24 cellular contexts compared by ENCODE assay signal in genomic region chr14:27002179-27002578, GRCh38.
"Had no signal": no experiment of that assay in that cellular context is flagged by ENCODE, and none has a peak within 500 bp of the region (broad histone marks: within the 10 kb centered on the region; RNA-seq: fewer than 3 reads in every experiment).

No MANE protein-coding gene starts in this region.

- H3K36me3 ChIP-seq: neural progenitor cell, ovary, right lobe of liver, sigmoid colon, stomach, thoracic aorta, thyroid gland, tibial nerve, upper lobe of left lung, vagina had no signal

- H3K4me1 ChIP-seq: neural progenitor cell, parathyroid adenoma, psoas muscle, right lobe of liver, sigmoid colon, stomach, thyroid gland, tibial nerve, upper lobe of left lung, vagina had no signal

- DNase-seq: occipital lobe; ovary; posterior cingulate gyrus; psoas muscle; right cardiac atrium; right lobe of liver; sigmoid colon; small intestine; stimulated activated CD4-positive, alpha-beta T cell treated with anti-CD3 and anti-CD28 coated beads, Interleukin-15, amount 100 ng/mL, for 24 hours; stimulated activated CD4-positive, alpha-beta T cell treated with anti-CD3 and anti-CD28 coated beads, Interleukin-2, amount 100 ng/mL, for 24 hours; stimulated activated CD4-positive, alpha-beta T cell treated with anti-CD3 and anti-CD28 coated beads, Interleukin-2, amount 100 ng/mL, for 48 hours; stimulated activated CD4-positive, alpha-beta T cell treated with anti-CD3 and anti-CD28 coated beads, Interleukin-4, amount 100 ng/mL, for 24 hours; stimulated activated naive B cell treated with anti-CD40 and anti-IgM and Interleukin-4, amounts not matched to agents 10 μg/mL and 1 μg/mL and 100 μg/mL, for 72 hours; stimulated activated naive CD4-positive, alpha-beta T cell treated with Interleukin-2 at 50 U/mL for 16 hours; stomach; thyroid gland; trophoblast cell; upper lobe of left lung had no signal

- H3K4me3 ChIP-seq: neural progenitor cell, ovary, psoas muscle, right lobe of liver, sigmoid colon, stomach, thoracic aorta, thyroid gland, tibial nerve, upper lobe of left lung, vagina had no signal

- ATAC-seq: psoas muscle; right cardiac atrium; right lobe of liver; stimulated activated effector memory CD8-positive, alpha-beta T cell treated with anti-CD3 and anti-CD28 coated beads, Interleukin-12 subunit alpha, Interleukin-12 subunit beta, amount 100 ng/mL, for 72 hours; stimulated activated naive B cell treated with anti-CD40 and anti-IgM and Interleukin-4, amounts not matched to agents 10 μg/mL and 1 μg/mL and 100 μg/mL, for 72 hours had no signal

- H3K27me3 ChIP-seq: neural progenitor cell, ovary, right lobe of liver, sigmoid colon, stomach, thyroid gland, tibial nerve, upper lobe of left lung, vagina had no signal

- H3K27ac ChIP-seq: neural progenitor cell, ovary, parathyroid adenoma, psoas muscle, right lobe of liver, sigmoid colon, stomach, thoracic aorta, thyroid gland, tibial nerve, upper lobe of left lung, vagina had no signal

- H3K9me3 ChIP-seq: ovary, right lobe of liver, stomach, thoracic aorta, thyroid gland, tibial nerve, upper lobe of left lung, vagina had no signal
